Comparison of ENCODE assay signal across 11 cellular contexts in genomic region chr19:1015782-1016646, GRCh38. TPM values are rescaled to one million over a fixed set of nuclear protein-coding genes. Genes with fewer than 3 reads are reported as not detected.
A peak's percentile ranks its signal among the peaks of the same experiment; 100 is the strongest.
DNase-seq lines count a peak whose midpoint lies in the region; ATAC-seq and TF ChIP-seq lines count a peak whose summit lies in the region.
"Had no signal": no experiment of that assay in that cellular context is flagged by ENCODE, and none has a peak within 500 bp of the region (broad histone marks: within the 10 kb centered on the region; RNA-seq: fewer than 3 reads in every experiment).

No MANE protein-coding gene starts in this region.

- H3K36me3 ChIP-seq in HCT116 (ENCODE audit: control insufficient read depth in 1 of 2, insufficient read depth in 2 of 2, low read length in 2 of 2) = peaks cover 4 to 16% of the 10 kb centered on the region in 2 experiments; a peak in 2 of 4 replicates
- H3K36me3 ChIP-seq in smooth muscle cell (ENCODE audit: low read depth) = no peaks in the 10 kb centered on the region
- peaks cover 83% of the 10 kb centered on the region for H3K36me3 ChIP-seq in OCI-LY7 (ENCODE audit: insufficient read depth, low read length)

- H3K4me1 ChIP-seq in HCT116 (ENCODE audit: control insufficient read depth in 1 of 2, insufficient read depth in 2 of 2, low read length in 2 of 2) = peaks cover 32 to 37% of the 10 kb centered on the region in 2 experiments
- peaks cover 27% of the 10 kb centered on the region for H3K4me1 ChIP-seq in smooth muscle cell (ENCODE audit: low read depth)
- H3K4me1 ChIP-seq in OCI-LY7 (ENCODE audit: insufficient read depth, low read length, poor library complexity, severe bottlenecking) = peaks cover 32% of the 10 kb centered on the region

- no peak for TF ChIP-seq POLR2A in HCT116 (IDR thresholded peaks at IDR 0.05; ENCODE audit: borderline replicate concordance, extremely low read depth, insufficient read depth, insufficient read length)

- H3K9me3 Mint-ChIP-seq in T-cell = no peaks in the 10 kb centered on the region
- H3K9me3 Mint-ChIP-seq: activated CD4-positive, alpha-beta T cell treated with anti-CD3 and anti-CD28 coated beads, Interleukin-2, amount 10 ng/mL, durations not matched to agents 7 days and 5 days had no signal

- intact Hi-C loops in HCT116 (cut with micrococcal nuclease) = no loop called here
- intact Hi-C loops in OCI-LY7 (cut with micrococcal nuclease; ENCODE audit: unreplicated experiment) = no loop called here

- peak overlapping the region; percentile 55; the same call in 1 of the 2 replicates for H3K4me2 ChIP-seq in HCT116 (ENCODE audit: low read length)
- H3K4me2 ChIP-seq in smooth muscle cell = peak overlapping the region; percentile 62
- H3K4me2 ChIP-seq in OCI-LY7 (ENCODE audit: low read length) = no peak overlapping the region

- no peak for TF ChIP-seq CTCF in HCT116 (IDR thresholded peaks at IDR 0.05 in 2 of 3, conservative IDR thresholded peaks at IDR 0.05 in 1 of 3; ENCODE audit: borderline replicate concordance in 1 of 3, insufficient read depth in 1 of 3, low read depth in 2 of 3, low read length in 2 of 3)
- TF ChIP-seq CTCF in smooth muscle cell (IDR thresholded peaks at IDR 0.05; ENCODE audit: borderline replicate concordance, insufficient read depth, poor library complexity, severe bottlenecking) = no peak
- no peak for TF ChIP-seq CTCF in OCI-LY7 (conservative IDR thresholded peaks at IDR 0.05; ENCODE audit: low read length)

- POLR2A ChIA-PET in HCT116 (lab: Charles Lee) (no interaction called here), T-cell (lab: Charles Lee) (interaction anchor here in 1 of 2 donors (0.6 kb wide), 1 partner anchor 212 kb away, joined by 9 read pairs; no protein-coding TSS in a partner anchor), OCI-LY7 (lab: Charles Lee) (interaction anchor here (0.7 kb wide), 1 partner anchor 23 kb away, joined by 4 read pairs; no protein-coding TSS in a partner anchor)

- H3K9me2 ChIP-seq in HCT116 (ENCODE audit: insufficient read depth) (no peaks in the 10 kb centered on the region), OCI-LY7 (ENCODE audit: insufficient read depth, low read length) (no peaks in the 10 kb centered on the region)

- H3K79me2 ChIP-seq in HCT116 (ENCODE audit: insufficient read depth, low read length) = peaks cover 81% of the 10 kb centered on the region
- peaks cover 77% of the 10 kb centered on the region for H3K79me2 ChIP-seq in smooth muscle cell (ENCODE audit: low read depth)
- peaks cover 62% of the 10 kb centered on the region for H3K79me2 ChIP-seq in OCI-LY7 (ENCODE audit: insufficient read depth, low read depth, low read length)

- 78% methylated on average over 30 of the region's 31 CpGs for WGBS in smooth muscle cell (ENCODE audit: low lambda C conversion rate)

- no peaks in the 10 kb centered on the region for H3K27me3 ChIP-seq in HCT116 (ENCODE audit: insufficient read depth, low read length)
- H3K27me3 ChIP-seq in smooth muscle cell (ENCODE audit: low read depth) = no peaks in the 10 kb centered on the region

- TF ChIP-seq RAD21 in HCT116 (IDR thresholded peaks at IDR 0.05; ENCODE audit: low read depth) = no peak

- no peak overlapping the region for H3K4me3 ChIP-seq in HCT116 (replicated peaks in 1 of 2; ENCODE audit: low read depth in 1 of 2, low read length in 2 of 2)
- no peak overlapping the region for H3K4me3 ChIP-seq in smooth muscle cell
- H3K4me3 ChIP-seq in OCI-LY7 (ENCODE audit: low read depth, low read length, poor library complexity, severe bottlenecking) = no peak overlapping the region

- H3F3A ChIP-seq in smooth muscle cell (ENCODE audit: low read depth) = no peaks in the 10 kb centered on the region

- H4K20me1 ChIP-seq in HCT116 (ENCODE audit: insufficient read depth) (no peaks in the 10 kb centered on the region; the same call in 1 of the 2 replicates), smooth muscle cell (ENCODE audit: low read depth) (peaks cover 83% of the 10 kb centered on the region), OCI-LY7 (ENCODE audit: insufficient read depth, low read length) (peaks cover 10% of the 10 kb centered on the region)

- H3K9me3 ChIP-seq in HCT116 (ENCODE audit: control insufficient read depth in 1 of 2, insufficient read depth in 1 of 2, low read depth in 1 of 2, low read length in 2 of 2) = no peaks in the 10 kb centered on the region
- no peaks in the 10 kb centered on the region for H3K9me3 ChIP-seq in smooth muscle cell (replicated peaks; ENCODE audit: low read depth)
- H3K9me3 ChIP-seq in OCI-LY7 (ENCODE audit: low read length) = no peaks in the 10 kb centered on the region

- ATAC-seq in HCT116 (no peak), T-cell (replicated peaks in 1 of 4) (no peak)

- DNase-seq in HCT116 (ENCODE audit: low read depth, low spot score) (no peak), T-cell (no peak), iPS-NIHi11 (ENCODE audit: low spot score) (peak; percentile 63), smooth muscle cell (lab: John Stamatoyannopoulos, UW; ENCODE audit: unreplicated experiment) (no peak), OCI-LY7 (ENCODE audit: low spot score) (no peak), NCI-H146 (lab: John Stamatoyannopoulos, UW) (no peak), NCI-H1417 treated with DMSO at 0.1 percent for 48 hours (lab: John Stamatoyannopoulos, UW) (no peak)
- DNase-seq: activated CD4-positive, alpha-beta T cell treated with anti-CD3 and anti-CD28 coated beads, Interleukin-2, amount 10 ng/mL, durations not matched to agents 7 days and 5 days; GF-D8; midbrain; NCI-H1694 treated with DMSO at 0.1 percent for 48 hours had no signal

- no TSS peak for BruUV-seq in HCT116 (replicated peaks; lab: Mats Ljungman, UMichigan)
- no TSS peak for BruUV-seq in OCI-LY7 (replicated peaks; lab: Mats Ljungman, UMichigan)

- H3K27ac ChIP-seq in HCT116 (ENCODE audit: low read depth, low read length) (peak overlapping the region; percentile 86; the same call in 1 of the 2 replicates), smooth muscle cell (ENCODE audit: low read depth) (peak overlapping the region; percentile 80), OCI-LY7 (ENCODE audit: low read depth, low read length, poor library complexity, severe bottlenecking) (no peak overlapping the region)

- peaks cover 24 to 48% (median 42%) of the 10 kb centered on the region in 3 donors for H3K4me1 Mint-ChIP-seq in T-cell

- RAD21 ChIA-PET in HCT116 (lab: Charles Lee; ENCODE audit: low non-redundant PET in 1 of 2, low total read pairs in 2 of 2, uncharacterized antibody in 2 of 2, unreplicated experiment in 2 of 2) = no interaction called here

- peak overlapping the region; percentile 99; the same call in 1 of the 2 replicates for H3K9ac ChIP-seq in HCT116 (ENCODE audit: low read length)
- H3K9ac ChIP-seq in smooth muscle cell (ENCODE audit: low read depth) = no peak overlapping the region

- H3K27ac Mint-ChIP-seq in T-cell = no peak overlapping the region

- no peaks in the 10 kb centered on the region for H3K36me3 Mint-ChIP-seq in T-cell

- H2AFZ ChIP-seq in HCT116 (ENCODE audit: low read depth, low read length, poor library complexity, severe bottlenecking) (no peak overlapping the region), smooth muscle cell (ENCODE audit: low read depth) (no peak overlapping the region), OCI-LY7 (ENCODE audit: low read length) (no peak overlapping the region)

- CTCF ChIA-PET in HCT116 (lab: Charles Lee) (no interaction called here), T-cell (lab: Charles Lee) (no interaction called here), OCI-LY7 (lab: Charles Lee; ENCODE audit: unreplicated experiment) (no interaction called here)

- H3K4me3 Mint-ChIP-seq in T-cell = peak overlapping the region in 2 of 3 donors; percentile 9 to 90
- H3K4me3 Mint-ChIP-seq: activated CD4-positive, alpha-beta T cell treated with anti-CD3 and anti-CD28 coated beads, Interleukin-2, amount 10 ng/mL, durations not matched to agents 7 days and 5 days had no signal

- H3K27me3 Mint-ChIP-seq in T-cell = no peaks in the 10 kb centered on the region
- H3K27me3 Mint-ChIP-seq: activated CD4-positive, alpha-beta T cell treated with anti-CD3 and anti-CD28 coated beads, Interleukin-2, amount 10 ng/mL, durations not matched to agents 7 days and 5 days had no signal

TF ChIP-seq in HCT116, 20 proteins besides CTCF, POLR2A, EP300 and RAD21 (continues in another document):
- TF ChIP-seq CBX3 (IDR thresholded peaks at IDR 0.05; ENCODE audit: low read depth) = no peak
- no peak for TF ChIP-seq SP1 (IDR thresholded peaks at IDR 0.05; ENCODE audit: low read depth)
- no peak for TF ChIP-seq TCF7L2 (IDR thresholded peaks at IDR 0.05; ENCODE audit: borderline replicate concordance, extremely low read depth, insufficient read depth, insufficient read length)
- no peak for TF ChIP-seq ZNF274 (IDR thresholded peaks at IDR 0.05; ENCODE audit: low read depth, low read length)
- no peak for TF ChIP-seq SIN3A (IDR thresholded peaks at IDR 0.05; ENCODE audit: low read depth)

RNA-seq across cellular contexts. Expression of gene TMEM259, which starts 4.9 kb away (rescaled TPM):
- 202 TPM for total RNA-seq in HCT116 (2021; ENCODE audit: unreplicated experiment)
- 168 and 187 TPM in 2 replicates for polyA plus RNA-seq in HCT116 (2012)
- total RNA-seq in T-cell = 100 to 1,000 TPM; 319 to 423 (median 372) TPM
- total RNA-seq in smooth muscle cell = 112 and 133 TPM in 2 replicates
- 232 and 301 TPM in 2 replicates for polyA plus RNA-seq in smooth muscle cell
- total RNA-seq in OCI-LY7 (2014; rRNA removed; shearing (Covaris generic)) = 131 and 169 TPM in 2 replicates
- total RNA-seq in OCI-LY7 (2022) = 195 and 204 TPM in 2 replicates

RNA-seq across cellular contexts. Expression of gene RNU6-2, which starts 5.3 kb away (rescaled TPM):
- total RNA-seq in HCT116 (2021; ENCODE audit: unreplicated experiment) (not detected), T-cell (not detected), smooth muscle cell (not detected in 2 replicates), OCI-LY7 (2022) (not detected in 2 replicates)
- not detected in 2 replicates for polyA plus RNA-seq in HCT116 (2012)
- polyA plus RNA-seq in smooth muscle cell = not detected in 2 replicates
- total RNA-seq in OCI-LY7 (2014; rRNA removed; shearing (Covaris generic)) = not detected in 2 replicates
- total RNA-seq: activated CD4-positive, alpha-beta T cell treated with anti-CD3 and anti-CD28 coated beads, Interleukin-2, amount 10 ng/mL, durations not matched to agents 7 days and 5 days had no signal

RNA-seq across cellular contexts. Expression of gene CNN2, which starts 10.4 kb away (rescaled TPM):
- total RNA-seq in HCT116 (2021; ENCODE audit: unreplicated experiment) = 212 TPM
- polyA plus RNA-seq in HCT116 (2012) = 140 and 171 TPM in 2 replicates
- 100 to 1,000 TPM; 239 to 385 (median 314) TPM for total RNA-seq in T-cell
- total RNA-seq in smooth muscle cell = 150 and 155 TPM in 2 replicates
- 392 and 404 TPM in 2 replicates for polyA plus RNA-seq in smooth muscle cell
- total RNA-seq in OCI-LY7 (2014; rRNA removed; shearing (Covaris generic)) = 51.5 and 73.7 TPM in 2 replicates
- 126 and 127 TPM in 2 replicates for total RNA-seq in OCI-LY7 (2022)

RNA-seq across cellular contexts. Expression of gene GRIN3B, which starts 15.8 kb away (rescaled TPM):
- total RNA-seq in HCT116 (2021; ENCODE audit: unreplicated experiment) (0.69 TPM), T-cell (under 1 TPM in 3 of 5 donors, not detected in 2; 0.07 to 0.44 (median 0.09) TPM), smooth muscle cell (1.2 and 12.6 TPM in 2 replicates), OCI-LY7 (2022) (not detected in 2 replicates)
- 0.64 and 0.65 TPM in 2 replicates for polyA plus RNA-seq in HCT116 (2012)
- polyA plus RNA-seq in smooth muscle cell = 1.2 and 3.6 TPM in 2 replicates
- total RNA-seq in OCI-LY7 (2014; rRNA removed; shearing (Covaris generic)) = 0.05 TPM in 1 of 2 replicates, not detected in the other
- total RNA-seq: activated CD4-positive, alpha-beta T cell treated with anti-CD3 and anti-CD28 coated beads, Interleukin-2, amount 10 ng/mL, durations not matched to agents 7 days and 5 days had no signal

RNA-seq across cellular contexts. Expression of gene ABCA7, which starts 23.9 kb away (rescaled TPM):
- total RNA-seq in HCT116 (2021; ENCODE audit: unreplicated experiment) (91.4 TPM), T-cell (100 to 1,000 TPM; 166 to 217 (median 178) TPM), smooth muscle cell (4.1 and 5.0 TPM in 2 replicates), OCI-LY7 (2022) (66.6 and 74.4 TPM in 2 replicates)
- polyA plus RNA-seq in HCT116 (2012) = 59.2 and 65.7 TPM in 2 replicates
- polyA plus RNA-seq in smooth muscle cell = 11.8 and 26.5 TPM in 2 replicates
- 22.5 and 43.3 TPM in 2 replicates for total RNA-seq in OCI-LY7 (2014; rRNA removed; shearing (Covaris generic))
